ENCODE assay signal across 13 cellular contexts in the genomic region with DNA sequence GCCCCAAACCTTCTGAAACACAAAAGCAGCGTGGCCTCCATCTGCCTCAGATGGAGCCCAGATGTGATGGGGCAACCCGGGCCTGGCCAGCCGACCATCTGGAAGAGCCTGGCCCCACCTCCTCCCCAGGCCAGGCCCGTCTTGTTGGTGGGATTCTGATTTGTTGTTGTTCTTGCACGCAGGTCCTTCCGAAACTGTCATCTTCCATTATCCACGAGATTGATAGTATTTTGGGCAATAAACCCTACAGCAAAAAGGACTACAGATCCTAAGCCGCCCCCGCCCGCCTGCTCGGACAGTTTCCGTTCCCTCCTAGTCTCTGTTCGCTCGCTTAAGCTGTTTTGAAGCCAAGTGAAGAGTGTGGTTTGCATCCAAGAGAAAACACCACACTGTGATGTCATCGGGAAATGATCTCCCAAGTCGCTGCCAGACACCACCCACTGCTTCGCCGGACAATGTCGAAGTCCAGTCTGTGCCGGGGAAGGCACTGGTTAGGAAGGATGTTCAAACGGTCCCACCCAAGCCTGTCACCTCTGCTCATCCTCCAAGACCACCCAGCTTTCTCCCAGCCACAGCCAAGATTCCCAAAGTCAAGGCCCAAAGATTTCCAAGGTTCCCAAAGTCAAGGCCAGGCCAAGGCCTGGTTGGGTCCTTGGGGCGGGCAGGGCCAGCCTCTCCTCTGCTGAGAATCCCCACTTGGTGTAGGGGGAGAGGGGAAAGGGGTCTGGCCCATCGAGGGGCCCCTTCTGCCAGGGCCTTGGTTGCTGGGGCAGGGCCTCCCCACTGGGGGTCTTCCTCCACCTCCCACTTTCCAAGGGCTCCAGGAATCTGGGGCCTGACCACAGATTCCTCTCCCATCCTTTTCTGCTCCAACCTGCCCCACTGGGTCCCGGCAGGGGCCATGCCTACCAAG. TPM values are rescaled to one million over a fixed set of nuclear protein-coding genes. Genes with fewer than 3 reads are reported as not detected.
DNase-seq lines count a peak whose midpoint lies in the region; ATAC-seq, FAIRE-seq and TF ChIP-seq lines count a peak whose summit lies in the region.
"Had no signal": no experiment of that assay in that cellular context is flagged by ENCODE, and none has a peak within 500 bp of the region (broad histone marks: within the 10 kb centered on the region; RNA-seq: fewer than 3 reads in every experiment).

No MANE protein-coding gene starts in this region.

- intact Hi-C loops in uterus (cut with DNase I; ENCODE audit: low total_unique reads) = no loop called here

- TF ChIP-seq CTCF in uterus (IDR thresholded peaks at IDR 0.05) = no peak

- H3K4me3 Mint-ChIP-seq in activated naive CD8-positive, alpha-beta T cell = no peak overlapping the region
- no peak overlapping the region for H3K4me3 Mint-ChIP-seq in activated naive CD8-positive, alpha-beta T cell treated with anti-CD3 and anti-CD28 coated beads for 36 hours
- H3K4me3 Mint-ChIP-seq: naive thymus-derived CD4-positive, alpha-beta T cell had no signal

- H3K36me3 Mint-ChIP-seq in activated naive CD8-positive, alpha-beta T cell = peaks cover 2% of the 10 kb centered on the region
- peaks cover 2% of the 10 kb centered on the region for H3K36me3 Mint-ChIP-seq in activated naive CD8-positive, alpha-beta T cell treated with anti-CD3 and anti-CD28 coated beads for 36 hours

- H3K4me3 ChIP-seq in uterus (no peak overlapping the region), small intestine (ENCODE audit: low read depth in 1 of 2, low read length in 2 of 2) (no peak overlapping the region)

- no peak for ATAC-seq in GM18505 (IDR thresholded peaks at IDR 0.05; ENCODE audit: unreplicated experiment)
- no peak for ATAC-seq in HG03521 (IDR thresholded peaks at IDR 0.05; ENCODE audit: unreplicated experiment)
- ATAC-seq: naive thymus-derived CD4-positive, alpha-beta T cell had no signal

- H3K27me3 ChIP-seq in uterus = peaks cover 0 to 5% of the 10 kb centered on the region in 2 donors
- H3K27me3 ChIP-seq in small intestine (ENCODE audit: control insufficient read depth in 2 of 2, insufficient read depth in 2 of 2, low read length in 2 of 2) = no peaks in the 10 kb centered on the region

- DNase-seq in activated naive CD8-positive, alpha-beta T cell treated with anti-CD3 and anti-CD28 coated beads for 36 hours = no peak
- DNase-seq in middle frontal gyrus (ENCODE audit: extremely low spot score, low spot score) (peak; percentile 41), uterus (peak; percentile 28 to 61), small intestine (no peak)
- DNase-seq: activated CD8-positive, alpha-beta memory T cell treated with anti-CD3 and anti-CD28 coated beads, Interleukin-2, amount 50 U/mL, for 48 hours; DMS79 treated with DMSO at 0.1 percent for 48 hours; erythroblast; naive thymus-derived CD4-positive, alpha-beta T cell; NCI-H146 had no signal

- no peak for FAIRE-seq in small intestine (lab: Jason Lieb, UNC)

- H3K4me1 Mint-ChIP-seq in activated naive CD8-positive, alpha-beta T cell (ENCODE audit: low read depth) = peaks cover 5% of the 10 kb centered on the region
- peaks cover 4% of the 10 kb centered on the region for H3K4me1 Mint-ChIP-seq in activated naive CD8-positive, alpha-beta T cell treated with anti-CD3 and anti-CD28 coated beads for 36 hours

- WGBS in small intestine, 3 donors = 72 to 87% (median 81%) methylated on average over 23 to 24 of the region's 24 CpGs

- no peaks in the 10 kb centered on the region for H3K9me3 ChIP-seq in uterus
- H3K9me3 ChIP-seq in small intestine (ENCODE audit: control insufficient read depth, low read depth) = no peaks in the 10 kb centered on the region

- no peak for TF ChIP-seq POLR2A in uterus (IDR thresholded peaks at IDR 0.05)
- TF ChIP-seq POLR2A in GM18505 (IDR thresholded peaks at IDR 0.05; ENCODE audit: borderline replicate concordance, extremely low read depth, insufficient read depth, insufficient read length) = no peak

- H3K4me1 ChIP-seq in uterus (peaks cover 0 to 4% of the 10 kb centered on the region in 2 donors), small intestine (ENCODE audit: control insufficient read depth in 2 of 2, insufficient read depth in 1 of 2, low read depth in 1 of 2, low read length in 1 of 2) (no peaks in the 10 kb centered on the region)

- no peaks in the 10 kb centered on the region for H3K27me3 Mint-ChIP-seq in activated naive CD8-positive, alpha-beta T cell
- H3K27me3 Mint-ChIP-seq in activated naive CD8-positive, alpha-beta T cell treated with anti-CD3 and anti-CD28 coated beads for 36 hours = peaks cover 3% of the 10 kb centered on the region
- H3K27me3 Mint-ChIP-seq: naive thymus-derived CD4-positive, alpha-beta T cell had no signal

- no peaks in the 10 kb centered on the region for H3K9me3 Mint-ChIP-seq in activated naive CD8-positive, alpha-beta T cell (ENCODE audit: low read depth)
- no peaks in the 10 kb centered on the region for H3K9me3 Mint-ChIP-seq in activated naive CD8-positive, alpha-beta T cell treated with anti-CD3 and anti-CD28 coated beads for 36 hours

- peak overlapping the region; percentile 41 for H3K27ac Mint-ChIP-seq in activated naive CD8-positive, alpha-beta T cell
- H3K27ac Mint-ChIP-seq in activated naive CD8-positive, alpha-beta T cell treated with anti-CD3 and anti-CD28 coated beads for 36 hours = no peak overlapping the region

- peak overlapping the region; percentile 47 for H3K27ac ChIP-seq in cingulate gyrus (ENCODE audit: low read depth, low read length)
- peak overlapping the region in 1 of 2 donors; percentile 49 for H3K27ac ChIP-seq in uterus
- no peak overlapping the region for H3K27ac ChIP-seq in small intestine (ENCODE audit: low read depth in 1 of 2, low read length in 1 of 2)

- H3K36me3 ChIP-seq in uterus (no peaks in the 10 kb centered on the region), small intestine (ENCODE audit: control insufficient read depth in 2 of 2, insufficient read depth in 2 of 2, low read length in 2 of 2) (no peaks in the 10 kb centered on the region)

RNA-seq across cellular contexts. Expression of a gene that starts 52.9 kb away (rescaled TPM):
- total RNA-seq in activated naive CD8-positive, alpha-beta T cell treated with anti-CD3 and anti-CD28 coated beads for 36 hours = 100 to 1,000 TPM; 209 to 218 TPM
- 10 to 100 TPM in 2 of 4 donors, 1 to 10 TPM in 2; 1.5 to 21.2 (median 12.9) TPM for total RNA-seq in uterus
- polyA plus RNA-seq in small intestine = 1 to 10 TPM; 1.1 to 5.8 (median 4.9) TPM

Comparison
In these comparisons a context has a peak if more than half of its experiments do, and no peak if none do; other contexts are left out.
1. DNase-seq: peak in middle frontal gyrus (single experiment) and uterus (2 of 2); none in activated naive CD8-positive, alpha-beta T cell treated with anti-CD3 and anti-CD28 coated beads for 36 hours (single experiment) and small intestine (single experiment).
2. RNA of a gene that starts 52.9 kb away (total RNA-seq): 209 to 218 TPM in activated naive CD8-positive, alpha-beta T cell treated with anti-CD3 and anti-CD28 coated beads for 36 hours; 1.5 to 21.2 TPM in uterus; every median in the first group is over 4 times any median in the second.